22 cellular contexts compared by ENCODE assay signal in the genomic region with DNA sequence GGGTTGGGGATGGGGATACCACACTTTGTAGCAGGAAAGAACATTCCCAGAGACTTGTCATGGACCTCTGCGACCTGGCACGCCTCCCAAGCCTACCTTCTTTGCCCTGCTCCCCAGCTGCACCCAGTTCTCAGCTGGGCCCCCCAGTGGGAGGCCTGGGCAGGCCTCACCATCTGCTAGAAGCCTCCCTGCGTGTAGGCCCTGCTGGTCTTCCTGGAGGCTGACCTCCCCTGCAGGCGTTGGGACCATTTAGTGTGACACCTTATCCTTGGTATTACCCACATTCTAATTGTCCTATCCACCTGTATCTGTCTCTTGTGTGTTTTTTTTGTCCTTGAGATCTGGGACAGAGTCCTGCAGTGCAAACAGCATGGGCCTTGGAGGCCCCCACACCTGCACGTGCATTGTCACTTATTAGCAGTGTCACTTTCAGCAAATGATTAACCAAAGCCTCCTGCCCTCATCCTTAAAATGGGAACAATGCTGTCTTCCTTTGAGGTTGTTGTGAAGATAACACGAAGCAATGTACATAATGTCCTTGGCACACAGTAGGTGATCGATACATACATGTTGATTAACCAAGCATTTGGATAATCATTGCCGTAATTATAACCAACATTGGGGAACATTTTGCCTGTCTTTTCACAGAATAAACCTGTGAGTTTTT.
"Had no signal": no experiment of that assay in that cellular context is flagged by ENCODE, and none has a peak within 500 bp of the region (broad histone marks: within the 10 kb centered on the region; RNA-seq: fewer than 3 reads in every experiment).

No MANE protein-coding gene starts in this region.

- H3K4me1 ChIP-seq: ascending aorta, breast epithelium, gastrocnemius medialis, tibial nerve, uterus had no signal

- DNase-seq: activated CD4-positive, alpha-beta T cell treated with anti-CD3 and anti-CD28 coated beads, Interleukin-2, amount 50 U/mL, for 1 hour; activated CD4-positive, CD25-positive, alpha-beta regulatory T cell treated with anti-CD3 and anti-CD28 coated beads, Interleukin-2, amount 50 U/mL, for 72 hours; activated CD8-positive, alpha-beta memory T cell treated with anti-CD3 and anti-CD28 coated beads for 24 hours; activated CD8-positive, alpha-beta memory T cell treated with anti-CD3 and anti-CD28 coated beads, Interleukin-2, amount 50 U/mL, for 48 hours; activated effector memory CD4-positive, alpha-beta T cell treated with anti-CD3 and anti-CD28 coated beads, Interleukin-2, amount 50 U/mL, for 16 hours; activated naive CD4-positive, alpha-beta T cell treated with anti-CD3 and anti-CD28 coated beads, Interleukin-2, amount 50 U/mL, for 16 hours; activated T-cell treated with anti-CD3 and anti-CD28 coated beads, Interleukin-2, amount 50 U/mL, for 48 hours; cerebellar nuclear complex; cortex of kidney; gastrocnemius medialis; heart right ventricle; immature natural killer cell; left cardiac atrium; naive B cell; uterus had no signal

- H3K9me3 Mint-ChIP-seq: stimulated activated naive CD8-positive, alpha-beta T cell treated with anti-CD3 and anti-CD28 coated beads, Interleukin-15, Interleukin-2, amounts not matched to agents 100 ng/mL and 50 ng/mL, for 24 hours; T-helper 1 cell treated with Interleukin-12 subunit alpha and Interleukin-12 subunit beta and Interleukin-4 antibody, amounts not matched to agents 30 μg/mL and 1 μg/mL, for 36 hours had no signal

- H3K36me3 Mint-ChIP-seq: naive B cell had no signal

- H3K9me3 ChIP-seq: ascending aorta, breast epithelium, gastrocnemius medialis, heart right ventricle, tibial nerve, uterus had no signal

- H3K27ac Mint-ChIP-seq: immature natural killer cell; stimulated activated naive CD8-positive, alpha-beta T cell treated with anti-CD3 and anti-CD28 coated beads, Interleukin-15, Interleukin-2, amounts not matched to agents 100 ng/mL and 50 ng/mL, for 24 hours; T-helper 1 cell treated with Interleukin-12 subunit alpha and Interleukin-12 subunit beta and Interleukin-4 antibody, amounts not matched to agents 30 μg/mL and 1 μg/mL, for 36 hours had no signal

- H3K4me3 ChIP-seq: ascending aorta, breast epithelium, gastrocnemius medialis, heart right ventricle, lung, tibial nerve, uterus had no signal

- H3K36me3 ChIP-seq: ascending aorta, breast epithelium, gastrocnemius medialis, heart right ventricle, tibial nerve, uterus had no signal

- H3K27me3 ChIP-seq: ascending aorta, breast epithelium, gastrocnemius medialis, tibial nerve, uterus had no signal

- H3K27ac ChIP-seq: ascending aorta, breast epithelium, gastrocnemius medialis, tibial nerve, uterus had no signal

- H3K4me3 Mint-ChIP-seq: immature natural killer cell; naive B cell; neural crest cell; stimulated activated naive CD8-positive, alpha-beta T cell treated with anti-CD3 and anti-CD28 coated beads, Interleukin-15, Interleukin-2, amounts not matched to agents 100 ng/mL and 50 ng/mL, for 24 hours; T-helper 1 cell treated with Interleukin-12 subunit alpha and Interleukin-12 subunit beta and Interleukin-4 antibody, amounts not matched to agents 30 μg/mL and 1 μg/mL, for 36 hours had no signal

- H3K4me1 Mint-ChIP-seq: immature natural killer cell, naive B cell, neural crest cell had no signal

- ATAC-seq: gastrocnemius medialis had no signal
